Comparison of ENCODE assay signal across 9 cellular contexts in genomic region chr2:115161531-115162453, GRCh38.
A peak's percentile ranks its signal among the peaks of the same experiment; 100 is the strongest.
DNase-seq lines count a peak whose midpoint lies in the region; ATAC-seq and TF ChIP-seq lines count a peak whose summit lies in the region.
"Had no signal": no experiment of that assay in that cellular context is flagged by ENCODE, and none has a peak within 500 bp of the region (broad histone marks: within the 10 kb centered on the region; RNA-seq: fewer than 3 reads in every experiment).

No MANE protein-coding gene starts in this region.

- peaks cover 34% of the 10 kb centered on the region for H3K27me3 Mint-ChIP-seq in activated naive CD8-positive, alpha-beta T cell treated with anti-CD3 and anti-CD28 coated beads, Interleukin-2, amount 50 U/mL, for 24 hours

- TF ChIP-seq CTCF in kidney epithelial cell (IDR thresholded peaks at IDR 0.05; ENCODE audit: insufficient read depth, low read length, poor library complexity, severe bottlenecking), result no peak
- TF ChIP-seq CTCF in suprapubic skin (IDR thresholded peaks at IDR 0.05), result no peak
- TF ChIP-seq CTCF in GM13977 (IDR thresholded peaks at IDR 0.05; ENCODE audit: extremely low read depth, insufficient read depth, missing control alignments), result no peak

- H3K4me1 Mint-ChIP-seq in activated naive CD8-positive, alpha-beta T cell treated with anti-CD3 and anti-CD28 coated beads, Interleukin-2, amount 50 U/mL, for 24 hours, result peaks cover 5% of the 10 kb centered on the region

- H3K27ac ChIP-seq in suprapubic skin, result no peak overlapping the region
- H3K27ac ChIP-seq: vagina had no signal

- H3K9me3 Mint-ChIP-seq in activated naive CD8-positive, alpha-beta T cell treated with anti-CD3 and anti-CD28 coated beads, Interleukin-2, amount 50 U/mL, for 24 hours, result no peaks in the 10 kb centered on the region

- H3K9me3 ChIP-seq in suprapubic skin, result no peaks in the 10 kb centered on the region
- H3K9me3 ChIP-seq: vagina had no signal

- no peaks in the 10 kb centered on the region for H3K36me3 Mint-ChIP-seq in activated naive CD8-positive, alpha-beta T cell treated with anti-CD3 and anti-CD28 coated beads, Interleukin-2, amount 50 U/mL, for 24 hours (ENCODE audit: low read depth)

- H3K36me3 ChIP-seq in kidney epithelial cell (ENCODE audit: control insufficient read depth, insufficient read depth, low read length) (no peaks in the 10 kb centered on the region), suprapubic skin (no peaks in the 10 kb centered on the region)
- H3K36me3 ChIP-seq: vagina had no signal

- TF ChIP-seq EP300 in suprapubic skin (IDR thresholded peaks at IDR 0.05), result no peak

- 0% methylated on average over 4 of the region's 113 CpGs for WGBS in suprapubic skin

- H3K4me3 Mint-ChIP-seq in activated naive CD8-positive, alpha-beta T cell treated with anti-CD3 and anti-CD28 coated beads, Interleukin-2, amount 50 U/mL, for 24 hours, result no peak overlapping the region

- H3K27ac Mint-ChIP-seq in activated naive CD8-positive, alpha-beta T cell treated with anti-CD3 and anti-CD28 coated beads, Interleukin-2, amount 50 U/mL, for 24 hours, result no peak overlapping the region

- ATAC-seq in activated naive CD8-positive, alpha-beta T cell treated with anti-CD3 and anti-CD28 coated beads, Interleukin-2, amount 50 U/mL, for 24 hours, result peak; percentile 20
- ATAC-seq in HG03439 (IDR thresholded peaks at IDR 0.05; ENCODE audit: unreplicated experiment), result no peak

- TF ChIP-seq POLR2A in suprapubic skin (IDR thresholded peaks at IDR 0.05), result no peak

- DNase-seq in NCI-H2227 (lab: John Stamatoyannopoulos, UW; ENCODE audit: unreplicated experiment) (peak; percentile 19), NCI-H2227 treated with DMSO at 0.1 percent for 48 hours (lab: John Stamatoyannopoulos, UW) (no peak), kidney epithelial cell (ENCODE audit: low read depth) (no peak), suprapubic skin (ENCODE audit: low spot score in 2 of 2) (no peak), GM13977 (ENCODE audit: low spot score) (no peak), NCI-H446 (lab: John Stamatoyannopoulos, UW) (no peak)
- no peak for DNase-seq in activated naive CD8-positive, alpha-beta T cell treated with anti-CD3 and anti-CD28 coated beads, Interleukin-2, amount 50 U/mL, for 24 hours

- H3K27me3 ChIP-seq in kidney epithelial cell (ENCODE audit: control insufficient read depth, insufficient read depth, low read length) (peaks cover 29% of the 10 kb centered on the region), suprapubic skin (peaks cover 44% of the 10 kb centered on the region)
- H3K27me3 ChIP-seq: vagina had no signal

- H3K4me3 ChIP-seq in kidney epithelial cell (ENCODE audit: low read depth, low read length) (peak overlapping the region; percentile 33), suprapubic skin (peak overlapping the region; percentile 50)
- H3K4me3 ChIP-seq: vagina had no signal

- peaks cover 22% of the 10 kb centered on the region for H3K4me1 ChIP-seq in suprapubic skin
- H3K4me1 ChIP-seq: vagina had no signal

- in situ Hi-C loops in GM13977 (cut with MboI; ENCODE audit: low pct_unique_long_range_greater_than_20kb, low sequenced_read_pairs, unreplicated experiment), result no loop called here
